ENCODE assay signal across 1 cellular context in the genomic region with DNA sequence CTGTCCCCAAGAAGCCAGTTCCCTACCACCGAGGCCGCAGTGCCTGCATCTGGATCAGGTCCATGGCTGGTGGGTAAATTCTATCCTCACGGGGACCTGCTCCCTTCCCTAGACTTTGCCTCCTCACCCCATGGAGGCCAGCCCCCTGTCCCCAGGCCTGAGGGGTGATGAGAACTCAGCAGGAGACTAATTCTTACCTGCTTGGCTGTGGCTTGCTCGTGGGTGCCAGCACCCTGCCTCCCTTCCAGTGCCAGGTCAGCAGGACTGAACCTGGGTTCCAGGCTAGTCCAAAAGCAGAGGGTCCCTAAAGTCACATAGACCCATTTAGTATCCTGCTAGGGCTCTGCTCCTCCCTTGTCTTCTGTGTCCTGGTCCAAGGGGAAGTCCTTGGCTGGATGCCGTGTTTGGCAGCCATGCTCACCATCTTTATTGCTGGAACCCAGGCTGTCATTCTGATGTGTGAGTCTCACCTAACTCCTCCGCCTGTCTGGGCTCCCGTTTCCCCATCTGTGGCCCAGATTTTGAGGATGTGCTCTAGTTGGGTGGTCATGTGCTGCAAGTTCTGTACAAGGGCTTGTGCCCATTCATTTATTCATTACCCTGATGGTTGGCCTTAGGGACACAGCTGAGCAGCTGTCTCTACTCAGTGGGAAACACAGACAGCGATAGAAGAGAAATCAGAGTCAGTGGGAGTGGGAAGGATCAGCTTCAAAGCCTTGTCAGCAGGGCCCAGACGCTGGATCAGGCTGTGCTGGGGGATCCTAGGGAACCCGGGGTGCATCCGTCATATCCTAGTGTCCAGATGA.
TF ChIP-seq lines count a peak whose summit lies in the region.

No MANE protein-coding gene starts in this region.

TF ChIP-seq in GM23338, 12 proteins besides CTCF, POLR2A, EP300 and RAD21 (continued from another document):
- TF ChIP-seq, protein P1, sequence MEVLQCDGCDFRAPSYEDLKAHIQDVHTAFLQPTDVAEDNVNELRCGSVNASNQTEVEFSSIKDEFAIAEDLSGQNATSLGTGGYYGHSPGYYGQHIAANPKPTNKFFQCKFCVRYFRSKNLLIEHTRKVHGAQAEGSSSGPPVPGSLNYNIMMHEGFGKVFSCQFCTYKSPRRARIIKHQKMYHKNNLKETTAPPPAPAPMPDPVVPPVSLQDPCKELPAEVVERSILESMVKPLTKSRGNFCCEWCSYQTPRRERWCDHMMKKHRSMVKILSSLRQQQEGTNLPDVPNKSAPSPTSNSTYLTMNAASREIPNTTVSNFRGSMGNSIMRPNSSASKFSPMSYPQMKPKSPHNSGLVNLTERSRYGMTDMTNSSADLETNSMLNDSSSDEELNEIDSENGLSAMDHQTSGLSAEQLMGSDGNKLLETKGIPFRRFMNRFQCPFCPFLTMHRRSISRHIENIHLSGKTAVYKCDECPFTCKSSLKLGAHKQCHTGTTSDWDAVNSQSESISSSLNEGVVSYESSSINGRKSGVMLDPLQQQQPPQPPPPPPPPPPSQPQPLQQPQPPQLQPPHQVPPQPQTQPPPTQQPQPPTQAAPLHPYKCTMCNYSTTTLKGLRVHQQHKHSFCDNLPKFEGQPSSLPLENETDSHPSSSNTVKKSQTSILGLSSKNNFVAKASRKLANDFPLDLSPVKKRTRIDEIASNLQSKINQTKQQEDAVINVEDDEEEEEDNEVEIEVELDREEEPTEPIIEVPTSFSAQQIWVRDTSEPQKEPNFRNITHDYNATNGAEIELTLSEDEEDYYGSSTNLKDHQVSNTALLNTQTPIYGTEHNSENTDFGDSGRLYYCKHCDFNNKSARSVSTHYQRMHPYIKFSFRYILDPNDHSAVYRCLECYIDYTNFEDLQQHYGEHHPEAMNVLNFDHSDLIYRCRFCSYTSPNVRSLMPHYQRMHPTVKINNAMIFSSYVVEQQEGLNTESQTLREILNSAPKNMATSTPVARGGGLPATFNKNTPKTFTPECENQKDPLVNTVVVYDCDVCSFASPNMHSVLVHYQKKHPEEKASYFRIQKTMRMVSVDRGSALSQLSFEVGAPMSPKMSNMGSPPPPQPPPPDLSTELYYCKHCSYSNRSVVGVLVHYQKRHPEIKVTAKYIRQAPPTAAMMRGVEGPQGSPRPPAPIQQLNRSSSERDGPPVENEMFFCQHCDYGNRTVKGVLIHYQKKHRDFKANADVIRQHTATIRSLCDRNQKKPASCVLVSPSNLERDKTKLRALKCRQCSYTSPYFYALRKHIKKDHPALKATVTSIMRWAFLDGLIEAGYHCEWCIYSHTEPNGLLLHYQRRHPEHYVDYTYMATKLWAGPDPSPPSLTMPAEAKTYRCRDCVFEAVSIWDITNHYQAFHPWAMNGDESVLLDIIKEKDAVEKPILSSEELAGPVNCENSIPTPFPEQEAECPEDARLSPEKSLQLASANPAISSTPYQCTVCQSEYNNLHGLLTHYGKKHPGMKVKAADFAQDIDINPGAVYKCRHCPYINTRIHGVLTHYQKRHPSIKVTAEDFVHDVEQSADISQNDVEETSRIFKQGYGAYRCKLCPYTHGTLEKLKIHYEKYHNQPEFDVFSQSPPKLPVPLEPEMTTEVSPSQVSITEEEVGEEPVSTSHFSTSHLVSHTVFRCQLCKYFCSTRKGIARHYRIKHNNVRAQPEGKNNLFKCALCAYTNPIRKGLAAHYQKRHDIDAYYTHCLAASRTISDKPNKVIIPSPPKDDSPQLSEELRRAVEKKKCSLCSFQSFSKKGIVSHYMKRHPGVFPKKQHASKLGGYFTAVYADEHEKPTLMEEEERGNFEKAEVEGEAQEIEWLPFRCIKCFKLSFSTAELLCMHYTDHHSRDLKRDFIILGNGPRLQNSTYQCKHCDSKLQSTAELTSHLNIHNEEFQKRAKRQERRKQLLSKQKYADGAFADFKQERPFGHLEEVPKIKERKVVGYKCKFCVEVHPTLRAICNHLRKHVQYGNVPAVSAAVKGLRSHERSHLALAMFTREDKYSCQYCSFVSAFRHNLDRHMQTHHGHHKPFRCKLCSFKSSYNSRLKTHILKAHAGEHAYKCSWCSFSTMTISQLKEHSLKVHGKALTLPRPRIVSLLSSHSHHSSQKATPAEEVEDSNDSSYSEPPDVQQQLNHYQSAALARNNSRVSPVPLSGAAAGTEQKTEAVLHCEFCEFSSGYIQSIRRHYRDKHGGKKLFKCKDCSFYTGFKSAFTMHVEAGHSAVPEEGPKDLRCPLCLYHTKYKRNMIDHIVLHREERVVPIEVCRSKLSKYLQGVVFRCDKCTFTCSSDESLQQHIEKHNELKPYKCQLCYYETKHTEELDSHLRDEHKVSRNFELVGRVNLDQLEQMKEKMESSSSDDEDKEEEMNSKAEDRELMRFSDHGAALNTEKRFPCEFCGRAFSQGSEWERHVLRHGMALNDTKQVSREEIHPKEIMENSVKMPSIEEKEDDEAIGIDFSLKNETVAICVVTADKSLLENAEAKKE (CRISPR knock-in tag; IDR thresholded peaks at IDR 0.05), result no peak
- no peak for TF ChIP-seq CREB1 (CRISPR knock-in tag; IDR thresholded peaks at IDR 0.05; ENCODE audit: low read depth)
- TF ChIP-seq JUNB (IDR thresholded peaks at IDR 0.05; ENCODE audit: unreplicated experiment), result no peak
